11 cellular contexts compared by ENCODE assay signal in the genomic region with DNA sequence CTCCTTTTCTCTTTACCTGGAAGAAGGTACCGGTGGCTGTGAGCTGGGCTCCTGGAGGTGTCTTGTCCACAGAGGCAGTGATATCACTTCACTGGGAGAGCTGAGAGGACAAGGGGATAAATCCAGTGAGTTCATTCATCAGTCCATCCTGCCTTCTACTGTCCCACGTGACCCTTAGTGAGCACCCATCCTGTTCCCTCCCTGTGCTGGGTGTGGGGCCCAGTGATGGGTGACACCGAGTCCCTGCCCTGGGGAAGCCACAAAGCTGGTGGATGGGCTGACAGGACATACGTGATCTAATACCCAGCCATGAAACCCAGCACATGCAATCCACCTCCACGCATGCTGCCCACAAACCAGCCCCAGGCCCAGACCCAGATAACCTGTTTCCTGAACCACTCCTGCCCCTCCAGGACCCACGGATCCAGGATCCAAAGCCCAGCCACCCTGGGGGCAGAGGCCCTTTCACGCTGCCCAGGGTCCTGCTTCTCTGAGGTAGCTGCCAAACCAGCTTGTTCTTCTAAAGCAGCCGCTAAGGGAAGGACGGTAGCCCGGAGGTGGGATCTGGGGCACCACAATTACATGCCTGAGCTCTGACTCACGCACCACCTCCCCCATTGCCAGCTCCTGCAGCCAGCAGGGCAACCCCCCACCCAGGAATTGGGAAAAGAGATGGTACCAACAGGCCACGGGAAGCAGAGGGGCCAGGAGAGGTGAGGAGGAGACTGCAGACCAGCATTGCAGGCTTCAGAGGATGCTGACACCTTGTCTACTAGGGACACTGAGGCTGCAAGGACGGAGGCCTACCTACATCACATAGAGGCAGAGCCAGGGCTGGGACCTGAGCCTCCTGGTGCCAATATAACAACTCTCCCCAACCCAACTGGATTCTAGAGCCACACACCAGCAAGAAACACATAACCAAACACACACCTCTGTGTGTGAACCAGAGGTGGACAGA. TPM values are rescaled to one million over a fixed set of nuclear protein-coding genes. Genes with fewer than 3 reads are reported as not detected.
DNase-seq lines count a peak whose midpoint lies in the region; ATAC-seq, FAIRE-seq and TF ChIP-seq lines count a peak whose summit lies in the region.
"Had no signal": no experiment of that assay in that cellular context is flagged by ENCODE, and none has a peak within 500 bp of the region (broad histone marks: within the 10 kb centered on the region; RNA-seq: fewer than 3 reads in every experiment).

No MANE protein-coding gene starts in this region.

- TF ChIP-seq POLR2A in gastroesophageal sphincter (IDR thresholded peaks at IDR 0.05) = no peak

- peaks cover 7% of the 10 kb centered on the region for H3K27me3 Mint-ChIP-seq in neural progenitor cell (ENCODE audit: insufficient read depth, low read depth)

- no peak overlapping the region for H3K4me3 ChIP-seq in bronchial epithelial cell (ENCODE audit: low read depth, low read length)
- no peak overlapping the region for H3K4me3 ChIP-seq in neural progenitor cell
- no peak overlapping the region for H3K4me3 ChIP-seq in gastroesophageal sphincter
- H3K4me3 ChIP-seq: colonic mucosa had no signal

- no peaks in the 10 kb centered on the region for H3K36me3 Mint-ChIP-seq in neural progenitor cell

- H3K9me3 ChIP-seq in ES-I3 (ENCODE audit: control insufficient read depth, insufficient read depth, low read length) = no peaks in the 10 kb centered on the region
- H3K9me3 ChIP-seq in neural progenitor cell (ENCODE audit: low read depth) = no peaks in the 10 kb centered on the region
- no peaks in the 10 kb centered on the region for H3K9me3 ChIP-seq in gastroesophageal sphincter
- H3K9me3 ChIP-seq: colonic mucosa had no signal

- H3K4me2 ChIP-seq in neural progenitor cell = no peak overlapping the region

- H3K79me2 ChIP-seq in neural progenitor cell (ENCODE audit: low read depth) = no peaks in the 10 kb centered on the region

- no peak overlapping the region for H2AFZ ChIP-seq in neural progenitor cell (replicated peaks)

- FAIRE-seq in bronchial epithelial cell (lab: Jason Lieb, UNC) = no peak
- FAIRE-seq: small intestine had no signal

- DNase-seq in NCI-H226 (peak; percentile 47), bronchial epithelial cell (ENCODE audit: low read depth) (peak; percentile 35), neural progenitor cell (ENCODE audit: low spot score) (no peak), occipital lobe (lab: John Stamatoyannopoulos, UW) (no peak), Kasumi-1 (lab: John Stamatoyannopoulos, UW) (no peak)
- DNase-seq: colonic mucosa, DMS153, NCI-H510A treated with DMSO at 0.1 percent for 48 hours, small intestine had no signal

- H3F3A ChIP-seq in neural progenitor cell (ENCODE audit: low read depth) = no peaks in the 10 kb centered on the region

- TF ChIP-seq CTCF in bronchial epithelial cell (IDR thresholded peaks at IDR 0.05; ENCODE audit: insufficient read depth, low read length, severe bottlenecking) (no peak), neural progenitor cell (IDR thresholded peaks at IDR 0.05) (no peak), gastroesophageal sphincter (IDR thresholded peaks at IDR 0.05) (no peak)

- peak overlapping the region; percentile 81 for H3K27ac Mint-ChIP-seq in neural progenitor cell

- H3K27ac ChIP-seq in neural progenitor cell = no peak overlapping the region
- no peak overlapping the region for H3K27ac ChIP-seq in gastroesophageal sphincter
- H3K27ac ChIP-seq: colonic mucosa had no signal

- H3K36me3 ChIP-seq in ES-I3 (ENCODE audit: insufficient read depth, low read length) = no peaks in the 10 kb centered on the region
- no peaks in the 10 kb centered on the region for H3K36me3 ChIP-seq in bronchial epithelial cell (ENCODE audit: control insufficient read depth, insufficient read depth, low read length)
- no peaks in the 10 kb centered on the region for H3K36me3 ChIP-seq in neural progenitor cell
- no peaks in the 10 kb centered on the region for H3K36me3 ChIP-seq in gastroesophageal sphincter
- H3K36me3 ChIP-seq: colonic mucosa had no signal

- H3K4me1 ChIP-seq in ES-I3 (ENCODE audit: insufficient read depth, low read length) (peaks cover 30% of the 10 kb centered on the region), neural progenitor cell (peaks cover 12% of the 10 kb centered on the region), gastroesophageal sphincter (no peaks in the 10 kb centered on the region)
- H3K4me1 ChIP-seq: colonic mucosa had no signal

- peaks cover 22% of the 10 kb centered on the region for H3K4me1 Mint-ChIP-seq in neural progenitor cell

- no peak for ATAC-seq in gastroesophageal sphincter

- H3K9me3 Mint-ChIP-seq in neural progenitor cell = no peaks in the 10 kb centered on the region

- H3K9ac ChIP-seq in ES-I3 (ENCODE audit: low read depth, low read length) (peak overlapping the region; percentile 26; the same call in 1 of the 2 replicates), neural progenitor cell (no peak overlapping the region)

- H4K20me1 ChIP-seq in neural progenitor cell (ENCODE audit: low read depth) = peaks cover 4% of the 10 kb centered on the region

- no peak overlapping the region for H3K4me3 Mint-ChIP-seq in neural progenitor cell

- 52 to 53% methylated on average over 3 to 5 of the region's 13 CpGs for WGBS in gastroesophageal sphincter (ENCODE audit: low coverage in 1 of 2), 2 donors

- TF ChIP-seq EP300 in gastroesophageal sphincter (IDR thresholded peaks at IDR 0.05) = no peak

- H3K27me3 ChIP-seq in bronchial epithelial cell (ENCODE audit: control insufficient read depth, insufficient read depth, low read length) (no peaks in the 10 kb centered on the region), neural progenitor cell (no peaks in the 10 kb centered on the region), gastroesophageal sphincter (no peaks in the 10 kb centered on the region)
- H3K27me3 ChIP-seq: colonic mucosa had no signal

RNA-seq across cellular contexts. Expression of gene GDPD5, which starts 35.2 kb away (rescaled TPM):
- total RNA-seq in bronchial epithelial cell = 0.13 and 2.1 TPM in 2 replicates
- total RNA-seq in neural progenitor cell (ENCODE audit: low replicate concordance) = 11.3 and 32.7 TPM in 2 replicates
- total RNA-seq in gastroesophageal sphincter = 1 to 10 TPM; 3.8 to 9.3 (median 6.4) TPM
- 9.8 TPM for total RNA-seq in occipital lobe

RNA-seq across cellular contexts. Expression of gene KLHL35, which starts 57.5 kb away (rescaled TPM):
- 0.79 and 1.0 TPM in 2 replicates for total RNA-seq in bronchial epithelial cell
- 1.2 and 1.5 TPM in 2 replicates for total RNA-seq in neural progenitor cell (ENCODE audit: low replicate concordance)
- under 1 TPM in 1 of 4 donors, not detected in 3; 0.72 TPM for total RNA-seq in gastroesophageal sphincter
- total RNA-seq in occipital lobe = 28.5 TPM

Comparison
In these comparisons a context has a peak if more than half of its experiments do, and no peak if none do; other contexts are left out.
1. DNase-seq: peak in NCI-H226 (single experiment) and bronchial epithelial cell (single experiment); none in neural progenitor cell (single experiment), occipital lobe (single experiment) and Kasumi-1 (0 of 2).
2. RNA of gene KLHL35, which starts 57.5 kb away (total RNA-seq): 28.5 TPM in occipital lobe (single experiment); 1.2 to 1.5 TPM in neural progenitor cell, 0.79 to 1.0 TPM in bronchial epithelial cell and 0.72 TPM in gastroesophageal sphincter; every median in the first group is over 10 times any median in the second.